ENCODE assay signal across 1 cellular context in the genomic region with DNA sequence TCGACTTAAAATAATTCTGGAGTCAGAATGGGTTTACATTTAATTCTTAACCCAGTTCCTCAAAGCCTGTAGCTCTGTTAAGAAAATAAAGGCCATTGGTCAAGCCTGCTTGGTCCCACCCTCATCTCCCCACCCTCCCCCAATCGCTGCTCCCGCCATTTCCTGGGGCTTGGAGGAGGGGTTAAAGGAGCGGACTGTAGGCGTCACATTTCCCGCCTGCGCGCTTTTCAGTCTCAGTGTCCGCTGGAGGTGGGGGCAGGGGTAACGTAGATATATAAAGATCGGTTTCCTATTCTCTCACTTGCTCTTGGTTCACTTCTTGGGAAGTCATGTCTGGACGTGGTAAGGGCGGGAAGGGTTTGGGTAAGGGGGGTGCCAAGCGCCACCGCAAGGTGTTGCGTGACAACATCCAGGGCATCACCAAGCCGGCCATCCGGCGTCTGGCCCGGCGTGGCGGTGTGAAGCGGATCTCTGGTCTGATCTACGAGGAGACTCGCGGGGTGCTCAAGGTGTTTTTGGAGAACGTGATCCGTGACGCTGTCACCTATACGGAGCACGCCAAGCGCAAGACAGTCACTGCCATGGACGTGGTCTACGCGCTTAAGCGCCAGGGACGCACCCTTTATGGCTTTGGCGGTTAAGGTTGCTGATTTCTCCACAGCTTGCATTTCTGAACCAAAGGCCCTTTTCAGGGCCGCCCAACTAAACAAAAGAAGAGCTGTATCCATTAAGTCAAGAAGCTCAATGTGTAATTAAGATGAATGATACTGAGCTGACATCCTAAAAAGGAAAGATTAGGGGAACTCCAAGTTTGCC.
A peak's percentile ranks its signal among the peaks of the same experiment; 100 is the strongest.
TF ChIP-seq lines count a peak whose summit lies in the region.

No MANE protein-coding gene starts in this region.

TF ChIP-seq in HepG2, 621 proteins besides CTCF, POLR2A, EP300 and RAD21 (continued from another document and continues in another):
- no peak for TF ChIP-seq NR2C2 (CRISPR knock-in tag; IDR thresholded peaks at IDR 0.05; ENCODE audit: borderline replicate concordance)
- TF ChIP-seq, protein P1, sequence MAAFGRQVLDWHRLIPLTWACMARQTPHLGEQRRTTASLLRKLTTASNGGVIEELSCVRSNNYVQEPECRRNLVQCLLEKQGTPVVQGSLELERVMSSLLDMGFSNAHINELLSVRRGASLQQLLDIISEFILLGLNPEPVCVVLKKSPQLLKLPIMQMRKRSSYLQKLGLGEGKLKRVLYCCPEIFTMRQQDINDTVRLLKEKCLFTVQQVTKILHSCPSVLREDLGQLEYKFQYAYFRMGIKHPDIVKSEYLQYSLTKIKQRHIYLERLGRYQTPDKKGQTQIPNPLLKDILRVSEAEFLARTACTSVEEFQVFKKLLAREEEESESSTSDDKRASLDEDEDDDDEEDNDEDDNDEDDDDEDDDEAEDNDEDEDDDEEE (CRISPR knock-in tag; IDR thresholded peaks at IDR 0.05), result peak; percentile 51; the same call in 1 of the 2 replicates
- TF ChIP-seq ZNF367 (CRISPR knock-in tag; IDR thresholded peaks at IDR 0.05; ENCODE audit: borderline replicate concordance), result no peak
- TF ChIP-seq, protein P2, sequence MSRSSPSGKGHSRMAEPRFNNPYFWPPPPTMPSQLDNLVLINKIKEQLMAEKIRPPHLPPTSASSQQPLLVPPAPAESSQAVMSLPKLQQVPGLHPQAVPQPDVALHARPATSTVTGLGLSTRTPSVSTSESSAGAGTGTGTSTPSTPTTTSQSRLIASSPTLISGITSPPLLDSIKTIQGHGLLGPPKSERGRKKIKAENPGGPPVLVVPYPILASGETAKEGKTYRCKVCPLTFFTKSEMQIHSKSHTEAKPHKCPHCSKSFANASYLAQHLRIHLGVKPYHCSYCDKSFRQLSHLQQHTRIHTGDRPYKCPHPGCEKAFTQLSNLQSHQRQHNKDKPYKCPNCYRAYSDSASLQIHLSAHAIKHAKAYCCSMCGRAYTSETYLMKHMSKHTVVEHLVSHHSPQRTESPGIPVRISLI (CRISPR knock-in tag; IDR thresholded peaks at IDR 0.05; ENCODE audit: borderline replicate concordance), result 0 out of 2 replicates have a peak, but pooled peaks have one; percentile 10
- TF ChIP-seq, protein P3, sequence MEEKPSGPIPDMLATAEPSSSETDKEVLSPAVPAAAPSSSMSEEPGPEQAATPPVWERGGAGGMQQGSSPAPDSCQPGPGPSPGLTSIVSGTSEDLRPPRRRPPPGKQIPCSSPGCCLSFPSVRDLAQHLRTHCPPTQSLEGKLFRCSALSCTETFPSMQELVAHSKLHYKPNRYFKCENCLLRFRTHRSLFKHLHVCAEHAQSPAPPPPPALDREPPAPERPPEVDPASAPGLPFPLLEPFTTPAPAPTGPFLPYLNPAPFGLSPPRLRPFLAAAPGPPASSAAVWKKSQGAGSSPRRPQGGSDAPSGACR (CRISPR knock-in tag; IDR thresholded peaks at IDR 0.05), result 0 out of 2 replicates have a peak, but pooled peaks have one; percentile 38
- TF ChIP-seq SNRNP70 (IDR thresholded peaks at IDR 0.05; ENCODE audit: low read depth, low read length), result no peak
- TF ChIP-seq, protein P4, sequence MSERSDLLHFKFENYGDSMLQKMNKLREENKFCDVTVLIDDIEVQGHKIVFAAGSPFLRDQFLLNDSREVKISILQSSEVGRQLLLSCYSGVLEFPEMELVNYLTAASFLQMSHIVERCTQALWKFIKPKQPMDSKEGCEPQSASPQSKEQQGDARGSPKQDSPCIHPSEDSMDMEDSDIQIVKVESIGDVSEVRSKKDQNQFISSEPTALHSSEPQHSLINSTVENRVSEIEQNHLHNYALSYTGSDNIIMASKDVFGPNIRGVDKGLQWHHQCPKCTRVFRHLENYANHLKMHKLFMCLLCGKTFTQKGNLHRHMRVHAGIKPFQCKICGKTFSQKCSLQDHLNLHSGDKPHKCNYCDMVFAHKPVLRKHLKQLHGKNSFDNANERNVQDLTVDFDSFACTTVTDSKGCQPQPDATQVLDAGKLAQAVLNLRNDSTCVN (CRISPR knock-in tag; IDR thresholded peaks at IDR 0.05; ENCODE audit: borderline replicate concordance), result 0 out of 2 replicates have a peak, but pooled peaks have one; percentile 17
- TF ChIP-seq HDAC1 (CRISPR knock-in tag; IDR thresholded peaks at IDR 0.05), result peak; percentile 38
- 0 out of 2 replicates have a peak, but pooled peaks have one; percentile 56 for TF ChIP-seq MTF2 (CRISPR knock-in tag; IDR thresholded peaks at IDR 0.05; ENCODE audit: borderline replicate concordance)
- no peak for TF ChIP-seq ZNF549 (CRISPR knock-in tag; IDR thresholded peaks at IDR 0.05)
- 0 out of 2 replicates have a peak, but pooled peaks have one; percentile 14 for TF ChIP-seq ZBTB1 (CRISPR knock-in tag; IDR thresholded peaks at IDR 0.05; ENCODE audit: borderline replicate concordance)
- peak; percentile 48; the same call in 1 of the 2 replicates for TF ChIP-seq ZBTB20 (CRISPR knock-in tag; IDR thresholded peaks at IDR 0.05; ENCODE audit: borderline replicate concordance, low read depth)
- TF ChIP-seq ASH2L (IDR thresholded peaks at IDR 0.05; ENCODE audit: insufficient read length, low read depth, low read length), result peak; percentile 49
- no peak for TF ChIP-seq RARA (CRISPR knock-in tag; IDR thresholded peaks at IDR 0.05)
- no peak for TF ChIP-seq NONO (IDR thresholded peaks at IDR 0.05)
- TF ChIP-seq NONO (CRISPR knock-in tag; conservative IDR thresholded peaks at IDR 0.05), result 0 out of 2 replicates have a peak, but pooled peaks have one; percentile 8
- no peak for TF ChIP-seq NFE2L1 (CRISPR knock-in tag; IDR thresholded peaks at IDR 0.05; ENCODE audit: borderline replicate concordance)
- TF ChIP-seq, protein P5, sequence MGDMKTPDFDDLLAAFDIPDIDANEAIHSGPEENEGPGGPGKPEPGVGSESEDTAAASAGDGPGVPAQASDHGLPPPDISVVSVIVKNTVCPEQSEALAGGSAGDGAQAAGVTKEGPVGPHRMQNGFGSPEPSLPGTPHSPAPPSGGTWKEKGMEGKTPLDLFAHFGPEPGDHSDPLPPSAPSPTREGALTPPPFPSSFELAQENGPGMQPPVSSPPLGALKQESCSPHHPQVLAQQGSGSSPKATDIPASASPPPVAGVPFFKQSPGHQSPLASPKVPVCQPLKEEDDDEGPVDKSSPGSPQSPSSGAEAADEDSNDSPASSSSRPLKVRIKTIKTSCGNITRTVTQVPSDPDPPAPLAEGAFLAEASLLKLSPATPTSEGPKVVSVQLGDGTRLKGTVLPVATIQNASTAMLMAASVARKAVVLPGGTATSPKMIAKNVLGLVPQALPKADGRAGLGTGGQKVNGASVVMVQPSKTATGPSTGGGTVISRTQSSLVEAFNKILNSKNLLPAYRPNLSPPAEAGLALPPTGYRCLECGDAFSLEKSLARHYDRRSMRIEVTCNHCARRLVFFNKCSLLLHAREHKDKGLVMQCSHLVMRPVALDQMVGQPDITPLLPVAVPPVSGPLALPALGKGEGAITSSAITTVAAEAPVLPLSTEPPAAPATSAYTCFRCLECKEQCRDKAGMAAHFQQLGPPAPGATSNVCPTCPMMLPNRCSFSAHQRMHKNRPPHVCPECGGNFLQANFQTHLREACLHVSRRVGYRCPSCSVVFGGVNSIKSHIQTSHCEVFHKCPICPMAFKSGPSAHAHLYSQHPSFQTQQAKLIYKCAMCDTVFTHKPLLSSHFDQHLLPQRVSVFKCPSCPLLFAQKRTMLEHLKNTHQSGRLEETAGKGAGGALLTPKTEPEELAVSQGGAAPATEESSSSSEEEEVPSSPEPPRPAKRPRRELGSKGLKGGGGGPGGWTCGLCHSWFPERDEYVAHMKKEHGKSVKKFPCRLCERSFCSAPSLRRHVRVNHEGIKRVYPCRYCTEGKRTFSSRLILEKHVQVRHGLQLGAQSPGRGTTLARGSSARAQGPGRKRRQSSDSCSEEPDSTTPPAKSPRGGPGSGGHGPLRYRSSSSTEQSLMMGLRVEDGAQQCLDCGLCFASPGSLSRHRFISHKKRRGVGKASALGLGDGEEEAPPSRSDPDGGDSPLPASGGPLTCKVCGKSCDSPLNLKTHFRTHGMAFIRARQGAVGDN (CRISPR knock-in tag; IDR thresholded peaks at IDR 0.05), result peak; percentile 92
- TF ChIP-seq ZNF83 (CRISPR knock-in tag; IDR thresholded peaks at IDR 0.05; ENCODE audit: borderline replicate concordance), result 0 out of 2 replicates have a peak, but pooled peaks have one; percentile 57
- TF ChIP-seq, protein P6, sequence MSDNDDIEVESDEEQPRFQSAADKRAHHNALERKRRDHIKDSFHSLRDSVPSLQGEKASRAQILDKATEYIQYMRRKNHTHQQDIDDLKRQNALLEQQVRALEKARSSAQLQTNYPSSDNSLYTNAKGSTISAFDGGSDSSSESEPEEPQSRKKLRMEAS (IDR thresholded peaks at IDR 0.05), result peak; percentile 44
- TF ChIP-seq ZNF446 (CRISPR knock-in tag; IDR thresholded peaks at IDR 0.05), result no peak; the same call in 1 of the 2 replicates
- TF ChIP-seq, protein P7, sequence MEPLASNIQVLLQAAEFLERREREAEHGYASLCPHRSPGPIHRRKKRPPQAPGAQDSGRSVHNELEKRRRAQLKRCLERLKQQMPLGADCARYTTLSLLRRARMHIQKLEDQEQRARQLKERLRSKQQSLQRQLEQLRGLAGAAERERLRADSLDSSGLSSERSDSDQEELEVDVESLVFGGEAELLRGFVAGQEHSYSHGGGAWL (CRISPR knock-in tag; IDR thresholded peaks at IDR 0.05), result peak; percentile 42; the same call in 1 of the 2 replicates
- TF ChIP-seq, protein P8, sequence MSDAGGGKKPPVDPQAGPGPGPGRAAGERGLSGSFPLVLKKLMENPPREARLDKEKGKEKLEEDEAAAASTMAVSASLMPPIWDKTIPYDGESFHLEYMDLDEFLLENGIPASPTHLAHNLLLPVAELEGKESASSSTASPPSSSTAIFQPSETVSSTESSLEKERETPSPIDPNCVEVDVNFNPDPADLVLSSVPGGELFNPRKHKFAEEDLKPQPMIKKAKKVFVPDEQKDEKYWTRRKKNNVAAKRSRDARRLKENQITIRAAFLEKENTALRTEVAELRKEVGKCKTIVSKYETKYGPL (CRISPR knock-in tag; IDR thresholded peaks at IDR 0.05), result no peak
- peak; percentile 45; the same call in 1 of the 2 replicates for TF ChIP-seq ZNF230 (CRISPR knock-in tag; IDR thresholded peaks at IDR 0.05)
- peak; percentile 53; the same call in 1 of the 2 replicates for TF ChIP-seq ZNF225 (CRISPR knock-in tag; IDR thresholded peaks at IDR 0.05)
- TF ChIP-seq, protein P9, sequence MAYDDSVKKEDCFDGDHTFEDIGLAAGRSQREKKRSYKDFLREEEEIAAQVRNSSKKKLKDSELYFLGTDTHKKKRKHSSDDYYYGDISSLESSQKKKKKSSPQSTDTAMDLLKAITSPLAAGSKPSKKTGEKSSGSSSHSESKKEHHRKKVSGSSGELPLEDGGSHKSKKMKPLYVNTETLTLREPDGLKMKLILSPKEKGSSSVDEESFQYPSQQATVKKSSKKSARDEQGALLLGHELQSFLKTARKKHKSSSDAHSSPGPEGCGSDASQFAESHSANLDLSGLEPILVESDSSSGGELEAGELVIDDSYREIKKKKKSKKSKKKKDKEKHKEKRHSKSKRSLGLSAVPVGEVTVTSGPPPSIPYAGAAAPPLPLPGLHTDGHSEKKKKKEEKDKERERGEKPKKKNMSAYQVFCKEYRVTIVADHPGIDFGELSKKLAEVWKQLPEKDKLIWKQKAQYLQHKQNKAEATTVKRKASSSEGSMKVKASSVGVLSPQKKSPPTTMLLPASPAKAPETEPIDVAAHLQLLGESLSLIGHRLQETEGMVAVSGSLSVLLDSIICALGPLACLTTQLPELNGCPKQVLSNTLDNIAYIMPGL (CRISPR knock-in tag; IDR thresholded peaks at IDR 0.05; ENCODE audit: borderline replicate concordance in 1 of 2, low read depth in 1 of 2), result peak; percentile 31 to 38; a peak in 2 of 4 replicates
- TF ChIP-seq SP1 (IDR thresholded peaks at IDR 0.05), result no peak
- peak; percentile 17; the same call in 1 of the 2 replicates for TF ChIP-seq SP1 (CRISPR knock-in tag; IDR thresholded peaks at IDR 0.05)
- TF ChIP-seq, protein P10, sequence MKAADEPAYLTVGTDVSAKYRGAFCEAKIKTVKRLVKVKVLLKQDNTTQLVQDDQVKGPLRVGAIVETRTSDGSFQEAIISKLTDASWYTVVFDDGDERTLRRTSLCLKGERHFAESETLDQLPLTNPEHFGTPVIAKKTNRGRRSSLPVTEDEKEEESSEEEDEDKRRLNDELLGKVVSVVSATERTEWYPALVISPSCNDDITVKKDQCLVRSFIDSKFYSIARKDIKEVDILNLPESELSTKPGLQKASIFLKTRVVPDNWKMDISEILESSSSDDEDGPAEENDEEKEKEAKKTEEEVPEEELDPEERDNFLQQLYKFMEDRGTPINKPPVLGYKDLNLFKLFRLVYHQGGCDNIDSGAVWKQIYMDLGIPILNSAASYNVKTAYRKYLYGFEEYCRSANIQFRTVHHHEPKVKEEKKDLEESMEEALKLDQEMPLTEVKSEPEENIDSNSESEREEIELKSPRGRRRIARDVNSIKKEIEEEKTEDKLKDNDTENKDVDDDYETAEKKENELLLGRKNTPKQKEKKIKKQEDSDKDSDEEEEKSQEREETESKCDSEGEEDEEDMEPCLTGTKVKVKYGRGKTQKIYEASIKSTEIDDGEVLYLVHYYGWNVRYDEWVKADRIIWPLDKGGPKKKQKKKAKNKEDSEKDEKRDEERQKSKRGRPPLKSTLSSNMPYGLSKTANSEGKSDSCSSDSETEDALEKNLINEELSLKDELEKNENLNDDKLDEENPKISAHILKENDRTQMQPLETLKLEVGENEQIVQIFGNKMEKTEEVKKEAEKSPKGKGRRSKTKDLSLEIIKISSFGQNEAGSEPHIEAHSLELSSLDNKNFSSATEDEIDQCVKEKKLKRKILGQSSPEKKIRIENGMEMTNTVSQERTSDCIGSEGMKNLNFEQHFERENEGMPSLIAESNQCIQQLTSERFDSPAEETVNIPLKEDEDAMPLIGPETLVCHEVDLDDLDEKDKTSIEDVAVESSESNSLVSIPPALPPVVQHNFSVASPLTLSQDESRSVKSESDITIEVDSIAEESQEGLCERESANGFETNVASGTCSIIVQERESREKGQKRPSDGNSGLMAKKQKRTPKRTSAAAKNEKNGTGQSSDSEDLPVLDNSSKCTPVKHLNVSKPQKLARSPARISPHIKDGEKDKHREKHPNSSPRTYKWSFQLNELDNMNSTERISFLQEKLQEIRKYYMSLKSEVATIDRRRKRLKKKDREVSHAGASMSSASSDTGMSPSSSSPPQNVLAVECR (CRISPR knock-in tag; IDR thresholded peaks at IDR 0.05; ENCODE audit: borderline replicate concordance), result peak; percentile 76
- peak; percentile 53 for TF ChIP-seq POLR2G (IDR thresholded peaks at IDR 0.05; ENCODE audit: low read depth, low read length)
- peak; percentile 44; the same call in 1 of the 2 replicates for TF ChIP-seq TBX2 (CRISPR knock-in tag; IDR thresholded peaks at IDR 0.05; ENCODE audit: borderline replicate concordance)
- TF ChIP-seq, protein P11, sequence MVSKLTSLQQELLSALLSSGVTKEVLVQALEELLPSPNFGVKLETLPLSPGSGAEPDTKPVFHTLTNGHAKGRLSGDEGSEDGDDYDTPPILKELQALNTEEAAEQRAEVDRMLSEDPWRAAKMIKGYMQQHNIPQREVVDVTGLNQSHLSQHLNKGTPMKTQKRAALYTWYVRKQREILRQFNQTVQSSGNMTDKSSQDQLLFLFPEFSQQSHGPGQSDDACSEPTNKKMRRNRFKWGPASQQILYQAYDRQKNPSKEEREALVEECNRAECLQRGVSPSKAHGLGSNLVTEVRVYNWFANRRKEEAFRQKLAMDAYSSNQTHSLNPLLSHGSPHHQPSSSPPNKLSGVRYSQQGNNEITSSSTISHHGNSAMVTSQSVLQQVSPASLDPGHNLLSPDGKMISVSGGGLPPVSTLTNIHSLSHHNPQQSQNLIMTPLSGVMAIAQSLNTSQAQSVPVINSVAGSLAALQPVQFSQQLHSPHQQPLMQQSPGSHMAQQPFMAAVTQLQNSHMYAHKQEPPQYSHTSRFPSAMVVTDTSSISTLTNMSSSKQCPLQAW (CRISPR knock-in tag; IDR thresholded peaks at IDR 0.05), result peak; percentile 51; the same call in 1 of the 2 replicates
- TF ChIP-seq REL (CRISPR knock-in tag; conservative IDR thresholded peaks at IDR 0.05), result no peak
- TF ChIP-seq PHF21A (CRISPR knock-in tag; IDR thresholded peaks at IDR 0.05), result peak; percentile 37; the same call in 1 of the 2 replicates
